ENCODE assay signal across 15 cellular contexts in genomic region chr14:96614528-96614927, GRCh38.
DNase-seq lines count a peak whose midpoint lies in the region; ATAC-seq, FAIRE-seq and TF ChIP-seq lines count a peak whose summit lies in the region.
"Had no signal": no experiment of that assay in that cellular context is flagged by ENCODE, and none has a peak within 500 bp of the region (broad histone marks: within the 10 kb centered on the region; RNA-seq: fewer than 3 reads in every experiment).

No MANE protein-coding gene starts in this region.

- POLR2A ChIA-PET in A549 (lab: Yijun Ruan, JAX), result no interaction called here
- POLR2A ChIA-PET in HEK293T (lab: Yijun Ruan, JAX), result no interaction called here

- FAIRE-seq in A549 (lab: Jason Lieb, UNC), result no peak

- H3K4me2 ChIP-seq in A549, result peak overlapping the region; percentile 28; the same call in 2 of the 3 replicates

- DNase-seq in A549 (ENCODE audit: low read depth in 1 of 2, low spot score in 1 of 2) (no peak), HEK293T (ENCODE audit: extremely low spot score) (peak; percentile 18), NCI-H446 (lab: John Stamatoyannopoulos, UW) (peak; percentile 73 to 87), cerebellar cortex (ENCODE audit: low spot score) (peak; percentile 98), RPMI8226 (no peak), erythroblast (lab: John Stamatoyannopoulos, UW) (no peak), thyroid gland (no peak)
- DNase-seq: activated B cell treated with CpG ODN at 0.5 μM for 24 hours; effector memory CD8-positive, alpha-beta T cell; H7; islet precursor cell; NK-92 treated with Interleukin-12 subunit alpha and Interleukin-12 subunit beta, amount 100 ng/mL, for 24 hours; stimulated activated CD4-positive, alpha-beta T cell treated with anti-CD3 and anti-CD28 coated beads, Interleukin-4, amount 100 ng/mL, for 1 hour; T-helper 1 cell had no signal

- no peaks in the 10 kb centered on the region for H3K36me3 ChIP-seq in thyroid gland

- CTCF ChIA-PET in A549 (lab: Yijun Ruan, JAX) (interaction anchor here (0.9 kb wide), 1 partner anchor 14 kb away, joined by 3 read pairs; no protein-coding TSS in a partner anchor), HEK293T (lab: Yijun Ruan, JAX) (interaction anchor here (0.9 kb wide), 1 partner anchor 15 kb away, joined by 3 read pairs; no protein-coding TSS in a partner anchor)

- no peak overlapping the region for H3K27ac ChIP-seq in A549
- H3K27ac ChIP-seq in thyroid gland, result no peak overlapping the region

- no peak overlapping the region for H3K4me3 ChIP-seq in A549
- no peak overlapping the region for H3K4me3 ChIP-seq in thyroid gland (replicated peaks in 1 of 3)

- WGBS in A549 (ENCODE audit: missing lambda C conversion rate), result 27% methylated on average over 16 of the region's 17 CpGs
- WGBS in thyroid gland, 2 donors, result 26 to 29% methylated on average over 13 to 17 of the region's 17 CpGs

- intact Hi-C loops in thyroid gland (cut with DNase I), result no loop called here

- ATAC-seq in A549 (peak; percentile 10 to 18; a peak in 1 of 6 replicates), HG02870 (IDR thresholded peaks at IDR 0.05; ENCODE audit: unreplicated experiment) (no peak)
- ATAC-seq: effector memory CD8-positive, alpha-beta T cell had no signal

- no peak for TF ChIP-seq RAD21 in A549 (conservative IDR thresholded peaks at IDR 0.05 in 1 of 2, IDR thresholded peaks at IDR 0.05 in 1 of 2)

- H3K9me3 ChIP-seq in A549, result no peaks in the 10 kb centered on the region
- H3K9me3 ChIP-seq in thyroid gland, result no peaks in the 10 kb centered on the region

- no peaks in the 10 kb centered on the region for H3K27me3 ChIP-seq in thyroid gland

- TF ChIP-seq EP300 in A549 (IDR thresholded peaks at IDR 0.05), result no peak

- TF ChIP-seq POLR2A in A549 (IDR thresholded peaks at IDR 0.05; ENCODE audit: low read length), result no peak
- no peak for TF ChIP-seq POLR2A in erythroblast (IDR thresholded peaks at IDR 0.05; ENCODE audit: low read length)
- no peak for TF ChIP-seq POLR2A in thyroid gland (IDR thresholded peaks at IDR 0.05)

- H3K4me1 ChIP-seq in A549, result no peaks in the 10 kb centered on the region
- H3K4me1 ChIP-seq in thyroid gland, result no peaks in the 10 kb centered on the region

- TF ChIP-seq CTCF in A549 (IDR thresholded peaks at IDR 0.05) (no peak), thyroid gland (IDR thresholded peaks at IDR 0.05) (no peak)

TF ChIP-seq in A549, 52 proteins besides CTCF, POLR2A, EP300 and RAD21 (continues in another document):
- TF ChIP-seq MAZ (IDR thresholded peaks at IDR 0.05; ENCODE audit: borderline replicate concordance, low read depth, low read length) (no peak), PHF8 (IDR thresholded peaks at IDR 0.05; ENCODE audit: borderline replicate concordance, low read depth) (no peak), RARB (CRISPR knock-in tag; IDR thresholded peaks at IDR 0.05) (no peak), ESRRA (IDR thresholded peaks at IDR 0.05; ENCODE audit: borderline replicate concordance, low read length) (no peak), GATA3 (IDR thresholded peaks at IDR 0.05; ENCODE audit: borderline replicate concordance) (no peak), ELK1 (IDR thresholded peaks at IDR 0.05; ENCODE audit: low read depth, low read length) (no peak), JUNB (IDR thresholded peaks at IDR 0.05) (no peak), NR3C1 (IDR thresholded peaks at IDR 0.05) (no peak), REST (IDR thresholded peaks at IDR 0.05) (no peak), HOXB5 (CRISPR knock-in tag; IDR thresholded peaks at IDR 0.05) (no peak), CHD4 (IDR thresholded peaks at IDR 0.05; ENCODE audit: borderline replicate concordance) (no peak), ZC3H11A (IDR thresholded peaks at IDR 0.05) (no peak)

TF ChIP-seq in HEK293T, 16 proteins besides CTCF, POLR2A, EP300 and RAD21:
- TF ChIP-seq NFRKB (IDR thresholded peaks at IDR 0.05) (no peak), ZNF384 (IDR thresholded peaks at IDR 0.05) (no peak), ARNT (IDR thresholded peaks at IDR 0.05) (no peak), SP1 (IDR thresholded peaks at IDR 0.05) (no peak), LEF1 (IDR thresholded peaks at IDR 0.05; ENCODE audit: borderline replicate concordance) (no peak), PKNOX1 (IDR thresholded peaks at IDR 0.05) (peak; percentile 95)

Comparison
In these comparisons a context has a peak if more than half of its experiments do, and no peak if none do; other contexts are left out.
1. DNase-seq: peak in HEK293T (single experiment), NCI-H446 (2 of 2) and cerebellar cortex (single experiment); none in A549 (0 of 2), RPMI8226 (single experiment), erythroblast (0 of 2) and thyroid gland (0 of 2).